Comparison of ENCODE assay signal across 18 cellular contexts in genomic region chr5:111743521-111743920, GRCh38. TPM values are rescaled to one million over a fixed set of nuclear protein-coding genes. Genes with fewer than 3 reads are reported as not detected.
DNase-seq lines count a peak whose midpoint lies in the region; ATAC-seq and TF ChIP-seq lines count a peak whose summit lies in the region.
"Had no signal": no experiment of that assay in that cellular context is flagged by ENCODE, and none has a peak within 500 bp of the region (broad histone marks: within the 10 kb centered on the region; RNA-seq: fewer than 3 reads in every experiment).

No MANE protein-coding gene starts in this region.

- peak; percentile 31 for DNase-seq in NCI-H69 (lab: John Stamatoyannopoulos, UW)
- no peak for DNase-seq in fibroblast of lung (ENCODE audit: low read depth in 2 of 2)
- DNase-seq in osteoblast (ENCODE audit: insufficient read length, low spot score, missing footprints), result no peak
- no peak for DNase-seq in posterior vena cava (ENCODE audit: low spot score)
- DNase-seq: activated CD4-positive, alpha-beta memory T cell treated with anti-CD3 and anti-CD28 coated beads, Interleukin-2, amount 10 ng/mL, durations not matched to agents 7 days and 5 days; activated T-cell treated with anti-CD3 and anti-CD28 coated beads for 4 hours; dermis blood vessel endothelial cell; H9; MM.1S; NCI-H1436; NCI-H510A; RPMI8226; stomach had no signal

- H3K4me2 ChIP-seq in BLaER1, result peak overlapping the region; percentile 20; the same call in 1 of the 2 replicates
- peak overlapping the region; percentile 62 for H3K4me2 ChIP-seq in fibroblast of lung (ENCODE audit: extremely low read depth, insufficient read depth, low read length)
- peak overlapping the region; percentile 76 for H3K4me2 ChIP-seq in osteoblast (ENCODE audit: insufficient read depth, low read length)

- H4K20me1 ChIP-seq in BLaER1, result peaks cover 99% of the 10 kb centered on the region
- no peaks in the 10 kb centered on the region for H4K20me1 ChIP-seq in fibroblast of lung (ENCODE audit: control insufficient read depth, extremely low read depth, insufficient read depth, low read length)
- no peaks in the 10 kb centered on the region for H4K20me1 ChIP-seq in osteoblast (ENCODE audit: insufficient read depth, low read length)

- H2AFZ ChIP-seq in fibroblast of lung (ENCODE audit: low read length) (no peak overlapping the region), osteoblast (ENCODE audit: low read length) (no peak overlapping the region)

- TF ChIP-seq CTCF in fibroblast of lung (conservative IDR thresholded peaks at IDR 0.05 in 1 of 2, IDR thresholded peaks at IDR 0.05 in 1 of 2; ENCODE audit: low read depth in 1 of 2, low read length in 2 of 2) (no peak), osteoblast (IDR thresholded peaks at IDR 0.05; ENCODE audit: extremely low read depth, low read depth, low read length) (no peak)

- peaks cover 57% of the 10 kb centered on the region for H3K79me2 ChIP-seq in fibroblast of lung (ENCODE audit: control insufficient read depth, insufficient read depth, low read length)
- peaks cover 72% of the 10 kb centered on the region for H3K79me2 ChIP-seq in osteoblast (ENCODE audit: insufficient read depth, low read length)

- intact Hi-C loops in posterior vena cava (cut with DNase I), result no loop called here

- H3K4me1 ChIP-seq in BLaER1 (peaks cover 62% of the 10 kb centered on the region), fibroblast of lung (ENCODE audit: control insufficient read depth, extremely low read depth, insufficient read depth, low read length) (peaks cover 59% of the 10 kb centered on the region), osteoblast (ENCODE audit: insufficient read depth, low read length) (peaks cover 87% of the 10 kb centered on the region)

- no peak overlapping the region for H3K9ac ChIP-seq in BLaER1
- no peak overlapping the region for H3K9ac ChIP-seq in fibroblast of lung (ENCODE audit: insufficient read depth, low read length)

- H3K4me3 ChIP-seq in BLaER1 (no peak overlapping the region), fibroblast of lung (replicated peaks in 1 of 4; ENCODE audit: control extremely low read depth in 1 of 4, insufficient read depth in 1 of 4, low read depth in 3 of 4, low read length in 4 of 4) (no peak overlapping the region), osteoblast (ENCODE audit: insufficient read depth, low read length) (no peak overlapping the region)
- H3K4me3 ChIP-seq: tibial nerve had no signal

- H3K27ac ChIP-seq in BLaER1 (no peak overlapping the region), fibroblast of lung (ENCODE audit: insufficient read depth, low read length) (peak overlapping the region; percentile 35), osteoblast (ENCODE audit: low read depth, low read length) (peak overlapping the region; percentile 73)

- ATAC-seq in GM21717 (IDR thresholded peaks at IDR 0.05; ENCODE audit: unreplicated experiment) (no peak), GM18868 (IDR thresholded peaks at IDR 0.05; ENCODE audit: unreplicated experiment) (no peak), GM21528 (IDR thresholded peaks at IDR 0.05; ENCODE audit: low FRiP score, unreplicated experiment) (no peak)

- H3K36me3 ChIP-seq in BLaER1, result peaks cover 50% of the 10 kb centered on the region
- no peaks in the 10 kb centered on the region for H3K36me3 ChIP-seq in fibroblast of lung (ENCODE audit: control insufficient read depth, insufficient read depth, low read length)
- H3K36me3 ChIP-seq in osteoblast (ENCODE audit: insufficient read depth, low read length), result peaks cover 16% of the 10 kb centered on the region
- H3K36me3 ChIP-seq: stomach, tibial nerve had no signal

- H3K9me3 ChIP-seq in BLaER1 (no peaks in the 10 kb centered on the region), fibroblast of lung (ENCODE audit: control insufficient read depth, insufficient read depth, low read depth, low read length) (no peaks in the 10 kb centered on the region), osteoblast (ENCODE audit: low read depth, low read length) (no peaks in the 10 kb centered on the region)
- H3K9me3 ChIP-seq: stomach, tibial nerve had no signal

- H3K27me3 ChIP-seq in BLaER1 (no peaks in the 10 kb centered on the region), fibroblast of lung (ENCODE audit: control insufficient read depth, insufficient read depth, low read length) (no peaks in the 10 kb centered on the region), osteoblast (ENCODE audit: insufficient read depth, low read length) (no peaks in the 10 kb centered on the region)
- H3K27me3 ChIP-seq: stomach, tibial nerve had no signal

RNA-seq across cellular contexts. Expression of gene NREP, which starts 13.5 kb away (rescaled TPM):
- 56.8 and 86.0 TPM in 2 replicates for total RNA-seq in fibroblast of lung
- polyA plus RNA-seq in fibroblast of lung, result 149 and 364 TPM in 2 replicates
- polyA plus RNA-seq in fibroblast of lung (2012), result 64.0 and 156 TPM in 2 replicates
- 14.6 and 34.6 TPM in 2 replicates for polyA minus RNA-seq in fibroblast of lung (ENCODE audit: low replicate concordance)
- total RNA-seq in osteoblast, result 150 and 182 TPM in 2 replicates
- 10 to 100 TPM; 37.1 to 42.2 TPM for total RNA-seq in posterior vena cava

Comparison
In these comparisons a context has a peak if more than half of its experiments do, and no peak if none do; other contexts are left out.
1. H3K4me2 ChIP-seq: peak in every context shown above with its lines; median percentile 76 in osteoblast; 62 in fibroblast of lung; 20 in BLaER1.